Comparison of ENCODE assay signal across 21 cellular contexts in the genomic region with DNA sequence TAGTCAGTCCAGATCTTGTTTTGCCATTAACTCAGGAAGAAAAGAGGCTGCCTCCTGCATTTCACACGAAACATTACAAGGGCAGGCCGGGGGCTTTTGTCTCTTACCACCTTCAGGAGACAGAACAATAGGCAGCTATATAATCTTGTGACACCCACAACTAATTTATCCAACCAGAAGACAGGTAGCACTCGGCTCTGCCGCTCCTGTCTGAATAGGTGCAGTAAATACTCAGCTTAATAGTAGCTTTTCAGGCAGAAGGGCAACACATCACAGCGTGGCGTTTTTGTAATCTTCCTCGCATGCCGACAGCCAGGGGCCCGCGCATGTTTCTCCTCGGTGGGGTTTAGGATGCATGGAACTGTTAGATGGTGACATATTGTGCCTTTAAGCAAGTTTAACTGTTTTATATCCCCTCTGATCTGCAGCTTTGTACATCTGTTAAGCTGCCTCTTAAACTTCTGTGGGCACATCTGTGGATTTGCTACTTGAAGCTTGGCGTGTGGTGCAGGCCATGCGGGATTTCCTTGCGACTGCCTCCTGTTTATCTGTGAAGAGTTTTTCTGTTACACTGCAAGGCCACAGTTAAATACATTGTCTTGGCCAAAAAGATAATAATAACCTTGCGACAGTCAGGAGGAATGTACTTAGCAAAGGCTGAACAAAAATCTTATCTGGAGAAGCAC.
DNase-seq lines count a peak whose midpoint lies in the region; TF ChIP-seq lines count a peak whose summit lies in the region.
"Had no signal": no experiment of that assay in that cellular context is flagged by ENCODE, and none has a peak within 500 bp of the region (broad histone marks: within the 10 kb centered on the region; RNA-seq: fewer than 3 reads in every experiment).

No MANE protein-coding gene starts in this region.

- H3K23ac ChIP-seq in H9 (ENCODE audit: insufficient read length, low read depth, low read length): no peak overlapping the region

- H3K4me1 ChIP-seq in H9 (ENCODE audit: insufficient read depth, low read length): no peaks in the 10 kb centered on the region; the same call in 1 of the 2 replicates
- H3K4me1 ChIP-seq: body of pancreas, left lung had no signal

- H3K14ac ChIP-seq in H9 (ENCODE audit: insufficient read depth, low read length): no peak overlapping the region

- no peaks in the 10 kb centered on the region for H3K27me3 ChIP-seq in H9 (ENCODE audit: insufficient read depth, low read length)
- no peaks in the 10 kb centered on the region for H3K27me3 ChIP-seq in neural cell (ENCODE audit: insufficient read depth, low read depth, low read length)
- H3K27me3 ChIP-seq: SJCRH30 had no signal

- no peak overlapping the region for H3K56ac ChIP-seq in H9 (ENCODE audit: insufficient read length, low read depth, low read length)

- H3K4me3 Mint-ChIP-seq in H9: no peak overlapping the region
- H3K4me3 Mint-ChIP-seq: activated CD8-positive, alpha-beta T cell treated with anti-CD3 and anti-CD28 coated beads for 36 hours; activated naive CD8-positive, alpha-beta T cell; activated T-cell treated with anti-CD3 and anti-CD28 coated beads, Interleukin-2, amount 50 U/mL, for 24 hours; T-helper 1 cell treated with Interleukin-12 subunit alpha and Interleukin-12 subunit beta and Interleukin-4 antibody, amounts not matched to agents 30 μg/mL and 1 μg/mL, for 36 hours had no signal

- no peaks in the 10 kb centered on the region for H3K79me1 ChIP-seq in H9 (ENCODE audit: insufficient read depth, low read depth, low read length, poor library complexity, severe bottlenecking)

- no peak overlapping the region for H4K91ac ChIP-seq in H9 (ENCODE audit: insufficient read length, low read depth, low read length)

- no peaks in the 10 kb centered on the region for H3K9me2 ChIP-seq in neural cell (ENCODE audit: insufficient read depth, low read length)

- H3K9ac ChIP-seq in H9 (ENCODE audit: extremely low read depth, insufficient read length, low read length) (no peak overlapping the region), neural cell (ENCODE audit: low read length) (peak overlapping the region; percentile 9)

- TF ChIP-seq CTCF in H9 (conservative IDR thresholded peaks at IDR 0.05): no peak
- peak; percentile 31 for TF ChIP-seq CTCF in neural cell (IDR thresholded peaks at IDR 0.05; ENCODE audit: poor library complexity, severe bottlenecking)

- H3F3A ChIP-seq in neural cell (ENCODE audit: insufficient read depth, low read length, poor library complexity, severe bottlenecking): no peaks in the 10 kb centered on the region

- no peak overlapping the region for H3K27ac ChIP-seq in H9 (ENCODE audit: insufficient read length, low read depth, low read length)
- H3K27ac ChIP-seq in neural cell (ENCODE audit: low read length): no peak overlapping the region
- H3K27ac ChIP-seq: body of pancreas, left lung, neutrophil, SJCRH30 had no signal

- peak; percentile 25 for TF ChIP-seq EP300 in neural cell (conservative IDR thresholded peaks at IDR 0.05; ENCODE audit: poor library complexity, severe bottlenecking)

- H2AK5ac ChIP-seq in H9 (ENCODE audit: insufficient read length, low read length): no peak overlapping the region

- H3K4ac ChIP-seq in H9 (ENCODE audit: low read depth, low read length): no peak overlapping the region

- H2BK5ac ChIP-seq in H9 (ENCODE audit: insufficient read length, low read length): no peak overlapping the region

- H3K18ac ChIP-seq in H9 (ENCODE audit: insufficient read length, low read depth, low read length): no peak overlapping the region

- H3K4me2 ChIP-seq in H9 (ENCODE audit: insufficient read depth, insufficient read length, low read length) (no peak overlapping the region), neural cell (ENCODE audit: low read length) (no peak overlapping the region)

- no peak overlapping the region for H2BK20ac ChIP-seq in H9 (ENCODE audit: low read depth, low read length, poor library complexity, severe bottlenecking)

- H2BK15ac ChIP-seq in H9 (ENCODE audit: low read depth, low read length): no peak overlapping the region

- DNase-seq in H9: peak; percentile 28
- DNase-seq in NCI-H2081 treated with DMSO at 0.1 percent for 48 hours (lab: John Stamatoyannopoulos, UW): peak; percentile 62
- peak; percentile 92 for DNase-seq in NCI-H82 (lab: John Stamatoyannopoulos, UW)
- DNase-seq in NCI-H510A treated with DMSO at 0.1 percent for 48 hours (lab: John Stamatoyannopoulos, UW): no peak
- no peak for DNase-seq in mesenteric fat pad (ENCODE audit: low spot score)
- DNase-seq in KG1 (lab: John Stamatoyannopoulos, UW): no peak
- DNase-seq: activated CD8-positive, alpha-beta T cell treated with anti-CD3 and anti-CD28 coated beads for 36 hours; activated T-cell treated with anti-CD3 and anti-CD28 coated beads, Interleukin-2, amount 50 U/mL, for 24 hours; body of pancreas; Kasumi-1; left lung; NCI-H1105 treated with DMSO at 0.1 percent for 48 hours; NCI-H510A; SJCRH30; small intestine; stimulated activated CD4-positive, alpha-beta T cell treated with anti-CD3 and anti-CD28 coated beads, Interleukin-4, amount 100 ng/mL, for 24 hours; substantia nigra had no signal

- no peak overlapping the region for H2BK120ac ChIP-seq in H9 (ENCODE audit: low read depth, low read length, poor library complexity, severe bottlenecking)

- no peak overlapping the region for H4K5ac ChIP-seq in H9 (ENCODE audit: insufficient read length, low read depth, low read length)

- H3K4me1 Mint-ChIP-seq in H9: peaks cover 9 to 21% of the 10 kb centered on the region in 2 experiments

- H2BK12ac ChIP-seq in H9 (ENCODE audit: insufficient read length, low read depth, low read length): no peak overlapping the region

- H3K36me3 Mint-ChIP-seq in H9 (ENCODE audit: insufficient read depth in 1 of 3, low read depth in 3 of 3): no peaks in the 10 kb centered on the region
- H3K36me3 Mint-ChIP-seq: activated naive CD8-positive, alpha-beta T cell had no signal

- no peak for TF ChIP-seq RAD21 in neural cell (conservative IDR thresholded peaks at IDR 0.05)

- H3K23me2 ChIP-seq in H9 (ENCODE audit: insufficient read length, low read depth, low read length, poor library complexity, severe bottlenecking): no peaks in the 10 kb centered on the region

- peak overlapping the region; percentile 25 for H3K4me3 ChIP-seq in neural cell (ENCODE audit: low read length)
- H3K4me3 ChIP-seq: body of pancreas, left lung, SJCRH30 had no signal

- no peaks in the 10 kb centered on the region for H3K79me2 ChIP-seq in H9 (ENCODE audit: insufficient read depth, low read length)
- no peaks in the 10 kb centered on the region for H3K79me2 ChIP-seq in neural cell (replicated peaks; ENCODE audit: insufficient read depth, low read length)

- H2AFZ ChIP-seq in H9 (ENCODE audit: low read length): no peak overlapping the region
- H2AFZ ChIP-seq in neural cell (ENCODE audit: low read depth, low read length): no peak overlapping the region

- H3K27me3 Mint-ChIP-seq in H9 (ENCODE audit: low read depth): peaks cover 5% of the 10 kb centered on the region; the same call in 1 of the 2 replicates
- H3K27me3 Mint-ChIP-seq: activated CD8-positive, alpha-beta T cell treated with anti-CD3 and anti-CD28 coated beads for 36 hours; activated naive CD8-positive, alpha-beta T cell; activated T-cell treated with anti-CD3 and anti-CD28 coated beads, Interleukin-2, amount 50 U/mL, for 24 hours had no signal

- H3K36me3 ChIP-seq in neural cell (ENCODE audit: insufficient read depth, low read length): no peaks in the 10 kb centered on the region
- H3K36me3 ChIP-seq: left lung, neutrophil, SJCRH30 had no signal

- no peaks in the 10 kb centered on the region for H3K9me3 ChIP-seq in H9 (ENCODE audit: control insufficient read depth, low read depth, low read length)
- H3K9me3 ChIP-seq in neural cell (ENCODE audit: low read length): no peaks in the 10 kb centered on the region
- H3K9me3 ChIP-seq: body of pancreas, left lung, neutrophil, SJCRH30 had no signal

- peaks cover 0 to 2% of the 10 kb centered on the region in 2 experiments; a peak in 1 of 5 replicates for H3K9me3 Mint-ChIP-seq in H9
- H3K9me3 Mint-ChIP-seq: activated CD8-positive, alpha-beta T cell treated with anti-CD3 and anti-CD28 coated beads for 36 hours; activated T-cell treated with anti-CD3 and anti-CD28 coated beads, Interleukin-2, amount 50 U/mL, for 24 hours had no signal

- H3T11ph ChIP-seq in H9 (ENCODE audit: low read length): no peak overlapping the region

- no peaks in the 10 kb centered on the region for H4K20me1 ChIP-seq in H9 (ENCODE audit: control insufficient read depth, insufficient read depth, insufficient read length)
- no peaks in the 10 kb centered on the region for H4K20me1 ChIP-seq in neural cell (ENCODE audit: insufficient read depth)

- peak overlapping the region in 1 of 3 experiments; percentile 25; a peak in 1 of 7 replicates for H3K27ac Mint-ChIP-seq in H9
- H3K27ac Mint-ChIP-seq: activated CD8-positive, alpha-beta T cell treated with anti-CD3 and anti-CD28 coated beads for 36 hours; activated naive CD8-positive, alpha-beta T cell; activated T-cell treated with anti-CD3 and anti-CD28 coated beads, Interleukin-2, amount 50 U/mL, for 24 hours; T-helper 1 cell treated with Interleukin-12 subunit alpha and Interleukin-12 subunit beta and Interleukin-4 antibody, amounts not matched to agents 30 μg/mL and 1 μg/mL, for 36 hours had no signal

- H4K8ac ChIP-seq in H9 (replicated peaks; ENCODE audit: insufficient read length, low read depth, low read length): no peak overlapping the region

- no CpG with 5 or more reads among the region's 15 CpGs for WGBS in H9 (ENCODE audit: extremely low coverage, insufficient read length, low lambda C conversion rate)

TF ChIP-seq in neural cell, 6 proteins besides CTCF, POLR2A, EP300 and RAD21 (continues in another document):
- TF ChIP-seq EZH2 (IDR thresholded peaks at IDR 0.05; ENCODE audit: borderline replicate concordance, insufficient read depth, low read length, poor library complexity, severe bottlenecking) (no peak), SMC3 (conservative IDR thresholded peaks at IDR 0.05; ENCODE audit: poor library complexity) (no peak), MXI1 (conservative IDR thresholded peaks at IDR 0.05; ENCODE audit: poor library complexity, severe bottlenecking) (no peak), POLR2AphosphoS5 (IDR thresholded peaks at IDR 0.05) (peak; percentile 53), TAF1 (IDR thresholded peaks at IDR 0.05; ENCODE audit: low read depth) (no peak)

Comparison
In these comparisons a context has a peak if more than half of its experiments do, and no peak if none do; other contexts are left out.
1. DNase-seq: peak in H9 (single experiment), NCI-H2081 treated with DMSO at 0.1 percent for 48 hours (single experiment) and NCI-H82 (single experiment); none in NCI-H510A treated with DMSO at 0.1 percent for 48 hours (single experiment), mesenteric fat pad (single experiment) and KG1 (single experiment).